In genomic region chr1:180623579-180624347, GRCh38 we compare ENCODE assay signal across 1 cellular context.
TF ChIP-seq lines count a peak whose summit lies in the region.

No MANE protein-coding gene starts in this region.

TF ChIP-seq in HCT116, 20 proteins besides CTCF, POLR2A, EP300 and RAD21:
- TF ChIP-seq REST (IDR thresholded peaks at IDR 0.05; ENCODE audit: low read depth) (no peak), ATF3 (IDR thresholded peaks at IDR 0.05) (no peak), FOSL1 (IDR thresholded peaks at IDR 0.05; ENCODE audit: low read depth) (no peak), ZFX (IDR thresholded peaks at IDR 0.05) (no peak), SRF (IDR thresholded peaks at IDR 0.05; ENCODE audit: low read depth) (no peak), ZBTB33 (IDR thresholded peaks at IDR 0.05; ENCODE audit: extremely low read depth, insufficient replicate concordance, low read length) (no peak), SIN3A (IDR thresholded peaks at IDR 0.05; ENCODE audit: low read depth) (no peak), JUND (IDR thresholded peaks at IDR 0.05) (no peak)
TF ChIP-seq in HCT116: peak in this region for 0.
